In the genomic region with DNA sequence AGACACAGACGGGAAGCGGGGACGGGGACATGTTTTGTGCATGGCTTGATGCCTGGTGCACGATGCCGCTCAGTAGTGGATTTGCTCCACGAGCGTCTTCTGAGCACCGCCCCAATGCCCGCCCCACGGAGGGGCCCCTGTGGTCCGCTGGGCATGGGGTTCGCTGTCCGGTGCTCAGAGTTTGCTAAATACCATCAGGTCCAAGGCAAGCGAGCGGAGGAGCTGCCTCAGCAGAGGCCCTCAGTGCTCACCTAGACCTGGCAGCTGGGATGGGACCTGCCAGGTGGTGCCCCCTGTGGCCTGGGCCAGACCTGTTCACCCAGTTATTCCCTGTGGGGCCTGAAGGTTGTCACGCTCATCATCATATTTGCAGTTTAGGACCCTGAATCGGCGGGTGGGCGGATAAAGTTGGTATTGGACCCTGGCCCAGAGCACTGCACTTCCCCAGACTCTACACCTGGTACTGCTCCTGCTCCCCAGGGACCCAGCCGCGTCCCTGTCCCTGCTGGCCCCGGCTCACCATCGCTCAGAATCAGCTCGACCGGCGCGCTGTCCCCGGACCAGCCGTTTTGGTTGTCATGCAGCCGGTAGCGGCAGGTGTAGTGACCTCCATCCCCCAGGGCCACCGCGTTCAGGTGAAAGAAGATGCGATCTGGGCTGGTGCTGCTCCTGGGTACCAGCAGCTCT, we compare ENCODE assay signal across 16 cellular contexts. TPM values are rescaled to one million over a fixed set of nuclear protein-coding genes. Genes with fewer than 3 reads are reported as not detected.
DNase-seq lines count a peak whose midpoint lies in the region; ATAC-seq and TF ChIP-seq lines count a peak whose summit lies in the region.
"Had no signal": no experiment of that assay in that cellular context is flagged by ENCODE, and none has a peak within 500 bp of the region (broad histone marks: within the 10 kb centered on the region; RNA-seq: fewer than 3 reads in every experiment).

No MANE protein-coding gene starts in this region.

- H3K4me3 Mint-ChIP-seq in endothelial cell (ENCODE audit: unreplicated experiment): no peak overlapping the region
- H3K4me3 Mint-ChIP-seq: CD4-positive, alpha-beta memory T cell had no signal

- H3K27ac ChIP-seq in right cardiac atrium (ENCODE audit: low read length) (no peak overlapping the region), heart left ventricle (no peak overlapping the region), lower lobe of right lung (no peak overlapping the region), tibial nerve (no peak overlapping the region)
- H3K27ac ChIP-seq: Peyer's patch had no signal

- no peaks in the 10 kb centered on the region for H3K27me3 ChIP-seq in right cardiac atrium (ENCODE audit: control insufficient read depth, insufficient read depth)
- H3K27me3 ChIP-seq in heart left ventricle: peaks cover 14 to 90% (median 42%) of the 10 kb centered on the region in 9 donors
- no peaks in the 10 kb centered on the region for H3K27me3 ChIP-seq in adipocyte (replicated peaks; ENCODE audit: control insufficient read depth, insufficient read depth, low read length)
- H3K27me3 ChIP-seq in lower lobe of right lung (ENCODE audit: low read depth): peaks cover 42% of the 10 kb centered on the region
- H3K27me3 ChIP-seq in tibial nerve: peaks cover 0 to 10% of the 10 kb centered on the region in 2 donors
- H3K27me3 ChIP-seq: Peyer's patch had no signal

- no peak for TF ChIP-seq CTCF in heart left ventricle (IDR thresholded peaks at IDR 0.05)
- TF ChIP-seq CTCF in lower lobe of right lung (IDR thresholded peaks at IDR 0.05): no peak
- no peak for TF ChIP-seq CTCF in tibial nerve (IDR thresholded peaks at IDR 0.05)
- no peak for TF ChIP-seq CTCF in endothelial cell (IDR thresholded peaks at IDR 0.05; ENCODE audit: unreplicated experiment)

- H3K27me3 Mint-ChIP-seq in endothelial cell (ENCODE audit: unreplicated experiment): peaks cover 14% of the 10 kb centered on the region

- TF ChIP-seq EP300 in tibial nerve (IDR thresholded peaks at IDR 0.05): no peak

- peaks cover 12% of the 10 kb centered on the region for H3K36me3 Mint-ChIP-seq in endothelial cell (ENCODE audit: low read depth, unreplicated experiment)

- no peak overlapping the region for H3K4me3 ChIP-seq in right cardiac atrium (ENCODE audit: low read length)
- H3K4me3 ChIP-seq in heart left ventricle: peak overlapping the region in 4 of 12 donors; percentile 30 to 37 (median 34)
- H3K4me3 ChIP-seq in adipocyte (ENCODE audit: low read length): peak overlapping the region; percentile 49
- no peak overlapping the region for H3K4me3 ChIP-seq in lower lobe of right lung
- no peak overlapping the region for H3K4me3 ChIP-seq in tibial nerve

- peaks cover 6% of the 10 kb centered on the region for H3K4me1 Mint-ChIP-seq in endothelial cell (ENCODE audit: unreplicated experiment)

- H3K9me3 ChIP-seq in right cardiac atrium (ENCODE audit: control insufficient read depth, low read length) (no peaks in the 10 kb centered on the region), heart left ventricle (no peaks in the 10 kb centered on the region), adipocyte (ENCODE audit: control insufficient read depth, low read length) (no peaks in the 10 kb centered on the region), lower lobe of right lung (no peaks in the 10 kb centered on the region), tibial nerve (peaks cover 0 to under 1% (median 0%) of the 10 kb centered on the region in 4 donors)
- H3K9me3 ChIP-seq: Peyer's patch had no signal

- TF ChIP-seq POLR2A in heart left ventricle (IDR thresholded peaks at IDR 0.05) (no peak), tibial nerve (IDR thresholded peaks at IDR 0.05) (no peak)

- H3K4me1 ChIP-seq in right cardiac atrium (ENCODE audit: control insufficient read depth, insufficient read depth, low read length) (no peaks in the 10 kb centered on the region), heart left ventricle (peaks cover 0 to 25% (median 14%) of the 10 kb centered on the region in 12 donors), adipocyte (ENCODE audit: control insufficient read depth, insufficient read depth, low read length) (peaks cover 17% of the 10 kb centered on the region), lower lobe of right lung (peaks cover 17% of the 10 kb centered on the region), tibial nerve (peaks cover 0 to 43% (median 8%) of the 10 kb centered on the region in 4 donors)

- ATAC-seq in right cardiac atrium (no peak), heart left ventricle (no peak), lower lobe of right lung (no peak)

- H3K9ac ChIP-seq in adipocyte (ENCODE audit: low read length): no peak overlapping the region

- H3K27ac Mint-ChIP-seq in endothelial cell (ENCODE audit: unreplicated experiment): no peak overlapping the region

- H3K36me3 ChIP-seq in heart left ventricle (no peaks in the 10 kb centered on the region), adipocyte (ENCODE audit: control insufficient read depth, insufficient read depth, low read length, severe bottlenecking) (no peaks in the 10 kb centered on the region), lower lobe of right lung (peaks cover 5% of the 10 kb centered on the region), tibial nerve (peaks cover 0 to 34% (median 0%) of the 10 kb centered on the region in 3 donors)
- H3K36me3 ChIP-seq: Peyer's patch had no signal

- DNase-seq in right cardiac atrium (peak in 2 of 3 donors; percentile 38 to 41), heart left ventricle (no peak), adipocyte (ENCODE audit: low read depth) (no peak), lower lobe of right lung (peak; percentile 44), tibial nerve (ENCODE audit: low spot score in 2 of 2) (no peak), MV-4-11 (lab: John Stamatoyannopoulos, UW) (no peak), activated T-cell treated with anti-CD3 and anti-CD28 coated beads for 4 hours (no peak), endothelial cell (ENCODE audit: low spot score) (no peak)
- DNase-seq: CD4-positive, alpha-beta memory T cell; NCI-H1417; NCI-H2029; NCI-H2171 treated with DMSO at 0.1 percent for 48 hours; NCI-H510A; NCI-H82; Peyer's patch; SIG-M5 had no signal

- no peaks in the 10 kb centered on the region for H3K9me3 Mint-ChIP-seq in endothelial cell (ENCODE audit: unreplicated experiment)
- H3K9me3 Mint-ChIP-seq: CD4-positive, alpha-beta memory T cell had no signal

- 59% methylated on average over 34 of the region's 34 CpGs for WGBS in right cardiac atrium
- 60 to 71% (median 63%) methylated on average over 29 to 34 of the region's 34 CpGs for WGBS in heart left ventricle, 4 donors
- 77 to 82% methylated on average over 25 to 32 of the region's 34 CpGs for WGBS in tibial nerve, 2 donors

- intact Hi-C loops in right cardiac atrium (cut with DNase I) (no loop called here), heart left ventricle (cut with DNase I) (no loop called here), lower lobe of right lung (cut with DNase I) (no loop called here)

RNA-seq across cellular contexts. Expression of a gene that starts 2.3 kb away (rescaled TPM):
- total RNA-seq in right cardiac atrium (10 to 100 TPM; 21.0 to 36.0 (median 28.6) TPM), heart left ventricle (1 to 10 TPM in 7 of 9 donors, under 1 TPM in 2; 0.23 to 6.6 (median 3.0) TPM), lower lobe of right lung (14.0 TPM), tibial nerve (100 to 1,000 TPM in 1 of 4 donors, 10 to 100 TPM in 3; 86.1 to 165 (median 97.6) TPM), endothelial cell (ENCODE audit: unreplicated experiment) (41.9 TPM)
- polyA plus RNA-seq in right cardiac atrium (32.6 TPM), heart left ventricle (1 to 10 TPM; 4.4 to 4.6 TPM)

RNA-seq across cellular contexts. Expression of a gene that starts 11.5 kb away (rescaled TPM):
- total RNA-seq in right cardiac atrium: 1 to 10 TPM in 1 of 4 donors, under 1 TPM in 3; 0.33 to 1.1 (median 0.47) TPM
- polyA plus RNA-seq in right cardiac atrium: 0.27 TPM
- total RNA-seq in heart left ventricle: 1 to 10 TPM in 1 of 9 donors, under 1 TPM in 8; 0.18 to 1.1 (median 0.46) TPM
- under 1 TPM; 0.08 to 0.28 TPM for polyA plus RNA-seq in heart left ventricle
- 2.5 TPM for total RNA-seq in lower lobe of right lung
- total RNA-seq in tibial nerve: 1 to 10 TPM; 2.9 to 6.5 (median 3.9) TPM
- total RNA-seq in endothelial cell (ENCODE audit: unreplicated experiment): 3.6 TPM

RNA-seq across cellular contexts. Expression of a gene that starts 24.2 kb away (rescaled TPM):
- 1 to 10 TPM; 1.4 to 2.1 (median 1.9) TPM for total RNA-seq in right cardiac atrium
- polyA plus RNA-seq in right cardiac atrium: 0.79 TPM
- total RNA-seq in heart left ventricle: 1 to 10 TPM; 1.1 to 3.1 (median 2.0) TPM
- polyA plus RNA-seq in heart left ventricle: 1 to 10 TPM in 1 of 2 donors, under 1 TPM in 1; 0.65 to 1.5 TPM
- total RNA-seq in lower lobe of right lung: 3.6 TPM
- total RNA-seq in tibial nerve: 1 to 10 TPM; 2.2 to 4.8 (median 4.2) TPM
- total RNA-seq in endothelial cell (ENCODE audit: unreplicated experiment): 3.2 TPM

RNA-seq across cellular contexts. Expression of a gene that starts 29.8 kb away (rescaled TPM):
- under 1 TPM; 0.33 to 0.82 (median 0.55) TPM for total RNA-seq in right cardiac atrium
- polyA plus RNA-seq in right cardiac atrium: 0.52 TPM
- total RNA-seq in heart left ventricle: under 1 TPM in 7 of 9 donors, not detected in 2; 0.17 to 0.75 (median 0.63) TPM
- under 1 TPM; 0.24 to 0.57 TPM for polyA plus RNA-seq in heart left ventricle
- 1.2 TPM for total RNA-seq in lower lobe of right lung
- total RNA-seq in tibial nerve: 1 to 10 TPM; 1.3 to 6.9 (median 2.6) TPM
- total RNA-seq in endothelial cell (ENCODE audit: unreplicated experiment): 4.5 TPM

RNA-seq across cellular contexts. Expression of a gene that starts 36.1 kb away (rescaled TPM):
- total RNA-seq in right cardiac atrium (100 to 1,000 TPM; 513 to 681 (median 600) TPM), heart left ventricle (100 to 1,000 TPM; 346 to 753 (median 485) TPM), lower lobe of right lung (770 TPM), tibial nerve (1,000 to 10,000 TPM; 1,161 to 1,574 (median 1,263) TPM), endothelial cell (ENCODE audit: unreplicated experiment) (1,047 TPM)
- polyA plus RNA-seq in right cardiac atrium (566 TPM), heart left ventricle (1,000 to 10,000 TPM in 1 of 2 donors, 100 to 1,000 TPM in 1; 417 to 1,718 TPM)

Comparison
In these comparisons a context has a peak if more than half of its experiments do, and no peak if none do; other contexts are left out.
1. DNase-seq: peak in right cardiac atrium (2 of 3) and lower lobe of right lung (single experiment); none in heart left ventricle (0 of 5), adipocyte (single experiment), tibial nerve (0 of 2), MV-4-11 (single experiment), activated T-cell treated with anti-CD3 and anti-CD28 coated beads for 4 hours (single experiment) and endothelial cell (single experiment).